ENCODE assay signal across 1 cellular context in the genomic region with DNA sequence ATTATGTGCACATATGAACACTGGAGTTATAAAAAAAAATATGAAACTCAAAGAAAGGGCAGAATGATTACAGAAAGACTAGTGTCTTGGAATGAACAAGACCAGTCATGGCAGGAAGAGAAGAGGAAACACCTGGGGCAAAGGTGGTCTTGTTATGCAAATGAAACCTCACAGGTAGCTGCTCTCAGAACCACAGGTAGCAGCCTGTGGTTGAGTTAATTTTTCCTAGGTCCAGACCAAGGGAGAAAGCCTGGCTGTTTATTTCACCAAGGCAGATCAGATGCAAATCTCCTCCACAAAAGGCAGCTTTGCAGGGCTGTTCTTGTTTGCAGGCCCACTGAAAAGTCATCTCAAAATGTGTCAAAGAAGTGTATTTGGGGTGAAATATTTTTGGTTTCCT.
TF ChIP-seq lines count a peak whose summit lies in the region.

No MANE protein-coding gene starts in this region.

TF ChIP-seq in HepG2, 621 proteins besides CTCF, POLR2A, EP300 and RAD21 (continued from another document):
- TF ChIP-seq ZNF773 (CRISPR knock-in tag; IDR thresholded peaks at IDR 0.05; ENCODE audit: borderline replicate concordance) = no peak
- no peak for TF ChIP-seq SIX1 (CRISPR knock-in tag; IDR thresholded peaks at IDR 0.05; ENCODE audit: borderline replicate concordance)
- no peak for TF ChIP-seq MEIS2 (CRISPR knock-in tag; IDR thresholded peaks at IDR 0.05)
- TF ChIP-seq ZSCAN25 (CRISPR knock-in tag; IDR thresholded peaks at IDR 0.05) = no peak
- TF ChIP-seq NCOA2 (CRISPR knock-in tag; IDR thresholded peaks at IDR 0.05) = no peak
- TF ChIP-seq GMEB1 (CRISPR knock-in tag; IDR thresholded peaks at IDR 0.05; ENCODE audit: borderline replicate concordance) = no peak
- TF ChIP-seq RELA (CRISPR knock-in tag; IDR thresholded peaks at IDR 0.05) = no peak
